ENCODE assay signal across 8 cellular contexts in genomic region chr16:11669380-11670146, GRCh38. TPM values are rescaled to one million over a fixed set of nuclear protein-coding genes. Genes with fewer than 3 reads are reported as not detected.
DNase-seq lines count a peak whose midpoint lies in the region; TF ChIP-seq lines count a peak whose summit lies in the region.

No MANE protein-coding gene starts in this region.

- TF ChIP-seq POLR2A in spleen (IDR thresholded peaks at IDR 0.05), result no peak

- in situ Hi-C loops in KBM-7 (cut with MboI; ENCODE audit: low pct_unique_long_range_greater_than_20kb, low sequenced_read_pairs), result no loop called here

- H3K9me3 ChIP-seq in spleen, result no peaks in the 10 kb centered on the region

- H3K4me1 ChIP-seq in spleen, result peaks cover 56 to 94% (median 77%) of the 10 kb centered on the region in 6 donors

- intact Hi-C loops in spleen (cut with DNase I; ENCODE audit: low total_unique reads), result no loop called here

- WGBS in spleen, 5 donors, result 15 to 28% (median 21%) methylated on average over 15 to 22 of the region's 22 CpGs

- H3K36me3 ChIP-seq in BJ (ENCODE audit: control insufficient read depth, insufficient read depth, low read length) (no peaks in the 10 kb centered on the region), spleen (peaks cover 0 to 25% (median 3%) of the 10 kb centered on the region in 6 donors)

- CTCF ChIA-PET in BJ (lab: Yijun Ruan, JAX), result interaction anchor here (0.8 to 1.4 kb wide), 4 partner anchors 15 to 273 kb away, joined by 3 to 5 read pairs (median 4); no protein-coding TSS in a partner anchor

- H3K27ac ChIP-seq in spleen, result peak overlapping the region; percentile 78 to 93 (median 90)

- TF ChIP-seq CTCF in BJ (IDR thresholded peaks at IDR 0.05; ENCODE audit: insufficient read depth, low read depth, low read length) (no peak), spleen (IDR thresholded peaks at IDR 0.05 in 8 of 11, conservative IDR thresholded peaks at IDR 0.05 in 3 of 11) (no peak)

- POLR2A ChIA-PET in BJ (lab: Charles Lee), result interaction anchor here (0.6 kb wide), 1 partner anchor 155 kb away, joined by 10 read pairs; no protein-coding TSS in a partner anchor

- H3K27me3 ChIP-seq in BJ (ENCODE audit: control insufficient read depth, insufficient read depth, low read length) (no peaks in the 10 kb centered on the region), spleen (replicated peaks in 1 of 7) (no peaks in the 10 kb centered on the region)

- no peak for DNase-seq in BJ (ENCODE audit: low read depth)
- peak; percentile 70 for DNase-seq in KBM-7
- DNase-seq in astrocyte of the hippocampus (ENCODE audit: low read depth, low spot score), result peak; percentile 36
- peak; percentile 65 for DNase-seq in islet precursor cell
- peak; percentile 91 for DNase-seq in spleen
- no peak for DNase-seq in ecto neural progenitor cell (ENCODE audit: low spot score)
- no peak for DNase-seq in NCI-H187 (lab: John Stamatoyannopoulos, UW)
- DNase-seq in activated effector memory CD4-positive, alpha-beta T cell treated with anti-CD3 and anti-CD28 coated beads, Interleukin-2, amount 50 U/mL, for 16 hours, result no peak

- H3K4me3 ChIP-seq in BJ (ENCODE audit: low read depth, low read length) (peak overlapping the region; percentile 87), spleen (peak overlapping the region; percentile 64 to 96 (median 84))

RNA-seq across cellular contexts. Expression of gene SNN, which starts 1.3 kb away (rescaled TPM):
- polyA plus RNA-seq in BJ (2011; rRNA removed) (7.3 and 7.5 TPM in 2 replicates), spleen (10 to 100 TPM; 22.3 to 53.7 (median 25.1) TPM)
- polyA minus RNA-seq in BJ (2011; rRNA and poly(A)+ RNA removed), result 2.4 and 3.3 TPM in 2 replicates
- total RNA-seq in spleen, result 10 to 100 TPM; 44.5 to 59.5 (median 49.1) TPM

Comparison
In these comparisons a context has a peak if more than half of its experiments do, and no peak if none do; other contexts are left out.
1. DNase-seq: peak in KBM-7 (single experiment), astrocyte of the hippocampus (single experiment), islet precursor cell (single experiment) and spleen (single experiment); none in BJ (single experiment), ecto neural progenitor cell (single experiment), NCI-H187 (0 of 2) and activated effector memory CD4-positive, alpha-beta T cell treated with anti-CD3 and anti-CD28 coated beads, Interleukin-2, amount 50 U/mL, for 16 hours (single experiment).